20 cellular contexts compared by ENCODE assay signal in genomic region chr6:46612645-46613044, GRCh38. TPM values are rescaled to one million over a fixed set of nuclear protein-coding genes. Genes with fewer than 3 reads are reported as not detected.
A peak's percentile ranks its signal among the peaks of the same experiment; 100 is the strongest.
DNase-seq lines count a peak whose midpoint lies in the region; ATAC-seq and TF ChIP-seq lines count a peak whose summit lies in the region.
"Had no signal": no experiment of that assay in that cellular context is flagged by ENCODE, and none has a peak within 500 bp of the region (broad histone marks: within the 10 kb centered on the region; RNA-seq: fewer than 3 reads in every experiment).

No MANE protein-coding gene starts in this region.

- H3K27ac ChIP-seq in ascending aorta (peak overlapping the region; percentile 34 to 37), coronary artery (peak overlapping the region; percentile 13 to 26), left ventricle myocardium inferior (replicated peaks) (peak overlapping the region; percentile 53), aorta (ENCODE audit: low read depth in 1 of 2, low read length in 2 of 2) (no peak overlapping the region)
- H3K27ac ChIP-seq: A549; BLaER1 treated with 17β-estradiol and CSF1 and Interleukin-3, amounts not matched to agents 10 nM and 100 nM; PC-9 had no signal

- DNase-seq in ascending aorta (ENCODE audit: low spot score in 2 of 2) (peak in 1 of 2 donors; percentile 70), coronary artery (ENCODE audit: low spot score) (peak; percentile 84), left ventricle myocardium inferior (peak; percentile 33), aorta (peak; percentile 54 to 77), NCI-H526 treated with DMSO at 0.1 percent for 48 hours (lab: John Stamatoyannopoulos, UW) (no peak)
- DNase-seq: AML-193; CD4-positive, alpha-beta T cell; IMR-90; KG1; MG63; NCI-H1694; NCI-H2029 treated with DMSO at 0.1 percent for 48 hours; NCI-H446 treated with DMSO at 0.1 percent for 48 hours; NCI-H526; PC-9; SHP77 had no signal

- TF ChIP-seq CTCF in ascending aorta (IDR thresholded peaks at IDR 0.05) (no peak), coronary artery (IDR thresholded peaks at IDR 0.05) (no peak), left ventricle myocardium inferior (IDR thresholded peaks at IDR 0.05; ENCODE audit: borderline replicate concordance) (no peak)

- H3K36me3 ChIP-seq in ascending aorta (no peaks in the 10 kb centered on the region), left ventricle myocardium inferior (no peaks in the 10 kb centered on the region), aorta (ENCODE audit: control insufficient read depth in 1 of 2, insufficient read depth in 2 of 2, low read length in 1 of 2) (no peaks in the 10 kb centered on the region)
- H3K36me3 ChIP-seq: BLaER1 treated with 17β-estradiol and CSF1 and Interleukin-3, amounts not matched to agents 10 nM and 100 nM; MG63 had no signal

- H3K9me3 ChIP-seq in ascending aorta (no peaks in the 10 kb centered on the region), left ventricle myocardium inferior (replicated peaks) (no peaks in the 10 kb centered on the region), aorta (ENCODE audit: control insufficient read depth, low read length) (no peaks in the 10 kb centered on the region)
- H3K9me3 ChIP-seq: A549; BLaER1 treated with 17β-estradiol and CSF1 and Interleukin-3, amounts not matched to agents 10 nM and 100 nM; MG63 had no signal

- 4 to 8% methylated on average over 2 of the region's 2 CpGs for WGBS in aorta, 2 donors

- H3K27me3 ChIP-seq in ascending aorta (no peaks in the 10 kb centered on the region), left ventricle myocardium inferior (ENCODE audit: low read depth) (no peaks in the 10 kb centered on the region), aorta (ENCODE audit: control insufficient read depth in 1 of 2, insufficient read depth in 2 of 2, low read length in 1 of 2) (no peaks in the 10 kb centered on the region)
- H3K27me3 ChIP-seq: BLaER1 treated with 17β-estradiol and CSF1 and Interleukin-3, amounts not matched to agents 10 nM and 100 nM; MG63 had no signal

- intact Hi-C loops in ascending aorta (cut with DNase I) (no loop called here), left ventricle myocardium inferior (cut with micrococcal nuclease) (no loop called here), aorta (cut with DNase I) (no loop called here)

- H3K4me3 ChIP-seq in ascending aorta (no peak overlapping the region), coronary artery (no peak overlapping the region), left ventricle myocardium inferior (no peak overlapping the region), aorta (ENCODE audit: low read length in 2 of 2) (no peak overlapping the region)
- H3K4me3 ChIP-seq: A549; BLaER1 treated with 17β-estradiol and CSF1 and Interleukin-3, amounts not matched to agents 10 nM and 100 nM; MG63; PC-9 had no signal

- peak; percentile 57 for ATAC-seq in aorta (ENCODE audit: low FRiP score)
- no peak for ATAC-seq in HG02798 (IDR thresholded peaks at IDR 0.05; ENCODE audit: poor library complexity, unreplicated experiment)
- ATAC-seq in GM19328 (IDR thresholded peaks at IDR 0.05; ENCODE audit: unreplicated experiment) = no peak
- ATAC-seq: A549 had no signal

- H3K4me1 ChIP-seq in ascending aorta (peaks cover 0 to 11% of the 10 kb centered on the region in 2 donors), left ventricle myocardium inferior (peaks cover 27% of the 10 kb centered on the region), aorta (ENCODE audit: control insufficient read depth in 1 of 2, insufficient read depth in 2 of 2, low read length in 2 of 2) (peaks cover 0 to 2% of the 10 kb centered on the region in 2 donors)
- H3K4me1 ChIP-seq: A549; BLaER1 treated with 17β-estradiol and CSF1 and Interleukin-3, amounts not matched to agents 10 nM and 100 nM had no signal

RNA-seq across cellular contexts. Expression of gene CYP39A1, which starts 40.0 kb away (rescaled TPM):
- total RNA-seq in ascending aorta (1.4 TPM), left ventricle myocardium inferior (5.4 TPM), aorta (1 to 10 TPM; 2.0 to 4.2 TPM)
- 1 to 10 TPM in 1 of 2 donors, under 1 TPM in 1; 0.63 to 5.1 TPM for polyA plus RNA-seq in aorta
- total RNA-seq: CD4-positive, alpha-beta T cell; IMR-90 had no signal

RNA-seq across cellular contexts. Expression of gene SLC25A27, which starts 40.1 kb away (rescaled TPM):
- 11.7 TPM for total RNA-seq in ascending aorta
- 18.6 TPM for total RNA-seq in left ventricle myocardium inferior
- total RNA-seq in aorta = 10 to 100 TPM; 19.7 to 45.9 TPM
- polyA plus RNA-seq in aorta = 10 to 100 TPM in 1 of 2 donors, under 1 TPM in 1; 0.50 to 71.9 TPM
- total RNA-seq: IMR-90 had no signal

Comparison
In these comparisons a context has a peak if more than half of its experiments do, and no peak if none do; other contexts are left out.
1. H3K27ac ChIP-seq: peak in ascending aorta (2 of 2), coronary artery (2 of 2) and left ventricle myocardium inferior (single experiment); none in aorta (0 of 2).